1 cellular context compared by ENCODE assay signal in the genomic region with DNA sequence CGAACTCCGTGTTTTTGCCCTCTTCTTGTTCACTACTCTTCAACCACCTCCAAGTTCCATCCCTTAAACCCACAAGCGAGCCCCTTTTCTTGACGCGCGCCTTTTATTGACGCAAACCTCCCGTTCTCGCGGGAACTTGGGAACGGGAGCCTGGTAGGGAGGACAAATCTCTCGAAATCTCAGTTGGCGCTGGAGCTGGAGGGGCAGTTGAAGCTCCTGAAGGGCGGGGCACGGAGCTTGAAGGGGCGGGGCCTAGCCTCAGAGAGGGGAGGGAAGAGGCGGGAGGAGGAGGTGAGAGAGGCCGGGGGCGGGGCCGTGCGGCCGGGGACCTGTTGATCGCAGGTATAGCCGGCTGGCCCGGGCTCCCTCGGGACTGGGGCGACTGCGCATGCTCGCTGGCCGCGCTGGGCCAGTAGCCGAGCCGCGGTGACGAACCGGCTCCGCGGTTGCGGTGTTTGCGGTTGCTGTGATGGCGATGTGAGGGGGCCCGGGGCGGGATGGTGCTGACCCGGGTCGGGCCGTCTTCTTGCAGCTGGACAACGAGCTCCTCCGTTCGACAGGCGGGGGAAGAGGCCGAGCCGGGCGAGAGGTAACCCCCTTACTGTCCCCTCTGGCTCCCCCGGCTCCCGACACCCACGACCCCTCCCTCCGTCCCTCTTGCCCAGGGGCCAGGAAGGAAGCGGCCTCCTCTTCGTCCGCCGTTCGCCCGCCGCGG.
TF ChIP-seq lines count a peak whose summit lies in the region.

A gene (plus strand): TSS at position 395 of the 715 bp plus-strand sequence. CDS start 14,835 bp downstream, outside the sequence.

TF ChIP-seq in K562, 482 proteins besides CTCF, POLR2A, EP300 and RAD21 (continued from another document and continues in another):
- TF ChIP-seq, protein P1, sequence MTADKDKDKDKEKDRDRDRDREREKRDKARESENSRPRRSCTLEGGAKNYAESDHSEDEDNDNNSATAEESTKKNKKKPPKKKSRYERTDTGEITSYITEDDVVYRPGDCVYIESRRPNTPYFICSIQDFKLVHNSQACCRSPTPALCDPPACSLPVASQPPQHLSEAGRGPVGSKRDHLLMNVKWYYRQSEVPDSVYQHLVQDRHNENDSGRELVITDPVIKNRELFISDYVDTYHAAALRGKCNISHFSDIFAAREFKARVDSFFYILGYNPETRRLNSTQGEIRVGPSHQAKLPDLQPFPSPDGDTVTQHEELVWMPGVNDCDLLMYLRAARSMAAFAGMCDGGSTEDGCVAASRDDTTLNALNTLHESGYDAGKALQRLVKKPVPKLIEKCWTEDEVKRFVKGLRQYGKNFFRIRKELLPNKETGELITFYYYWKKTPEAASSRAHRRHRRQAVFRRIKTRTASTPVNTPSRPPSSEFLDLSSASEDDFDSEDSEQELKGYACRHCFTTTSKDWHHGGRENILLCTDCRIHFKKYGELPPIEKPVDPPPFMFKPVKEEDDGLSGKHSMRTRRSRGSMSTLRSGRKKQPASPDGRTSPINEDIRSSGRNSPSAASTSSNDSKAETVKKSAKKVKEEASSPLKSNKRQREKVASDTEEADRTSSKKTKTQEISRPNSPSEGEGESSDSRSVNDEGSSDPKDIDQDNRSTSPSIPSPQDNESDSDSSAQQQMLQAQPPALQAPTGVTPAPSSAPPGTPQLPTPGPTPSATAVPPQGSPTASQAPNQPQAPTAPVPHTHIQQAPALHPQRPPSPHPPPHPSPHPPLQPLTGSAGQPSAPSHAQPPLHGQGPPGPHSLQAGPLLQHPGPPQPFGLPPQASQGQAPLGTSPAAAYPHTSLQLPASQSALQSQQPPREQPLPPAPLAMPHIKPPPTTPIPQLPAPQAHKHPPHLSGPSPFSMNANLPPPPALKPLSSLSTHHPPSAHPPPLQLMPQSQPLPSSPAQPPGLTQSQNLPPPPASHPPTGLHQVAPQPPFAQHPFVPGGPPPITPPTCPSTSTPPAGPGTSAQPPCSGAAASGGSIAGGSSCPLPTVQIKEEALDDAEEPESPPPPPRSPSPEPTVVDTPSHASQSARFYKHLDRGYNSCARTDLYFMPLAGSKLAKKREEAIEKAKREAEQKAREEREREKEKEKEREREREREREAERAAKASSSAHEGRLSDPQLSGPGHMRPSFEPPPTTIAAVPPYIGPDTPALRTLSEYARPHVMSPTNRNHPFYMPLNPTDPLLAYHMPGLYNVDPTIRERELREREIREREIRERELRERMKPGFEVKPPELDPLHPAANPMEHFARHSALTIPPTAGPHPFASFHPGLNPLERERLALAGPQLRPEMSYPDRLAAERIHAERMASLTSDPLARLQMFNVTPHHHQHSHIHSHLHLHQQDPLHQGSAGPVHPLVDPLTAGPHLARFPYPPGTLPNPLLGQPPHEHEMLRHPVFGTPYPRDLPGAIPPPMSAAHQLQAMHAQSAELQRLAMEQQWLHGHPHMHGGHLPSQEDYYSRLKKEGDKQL (CRISPR knock-in tag; IDR thresholded peaks at IDR 0.05; ENCODE audit: borderline replicate concordance): 0 out of 2 replicates have a peak, but pooled peaks have one; percentile 76
- TF ChIP-seq MYNN (IDR thresholded peaks at IDR 0.05) (peak; percentile 27; the same call in 1 of the 2 replicates), MYNN (CRISPR knock-in tag; IDR thresholded peaks at IDR 0.05) (no peak), ZNF764 (CRISPR knock-in tag; IDR thresholded peaks at IDR 0.05; ENCODE audit: low read depth) (no peak), TAF1 (IDR thresholded peaks at IDR 0.05; ENCODE audit: control insufficient read depth, extremely low read depth, insufficient read depth, low read length, severe bottlenecking) (peak; percentile 69), TSC22D4 (tag; IDR thresholded peaks at IDR 0.05) (no peak), ZNF354B (CRISPR knock-in tag; IDR thresholded peaks at IDR 0.05) (no peak), ZFP1 (CRISPR knock-in tag; IDR thresholded peaks at IDR 0.05) (no peak), GTF2E2 (tag; IDR thresholded peaks at IDR 0.05) (peak; percentile 68; the same call in 1 of the 2 replicates), RBM39 (optimal IDR thresholded peaks at IDR 0.05; ENCODE audit: low read depth, low read length) (no peak), DPF2 (IDR thresholded peaks at IDR 0.05) (0 out of 2 replicates have a peak, but pooled peaks have one; percentile 4), TEAD2 (tag; IDR thresholded peaks at IDR 0.05) (no peak), SRSF7 (optimal IDR thresholded peaks at IDR 0.05; ENCODE audit: low read depth, low read length) (no peak), ESRRB (CRISPR knock-in tag; IDR thresholded peaks at IDR 0.05; ENCODE audit: borderline replicate concordance) (no peak), RB1 (IDR thresholded peaks at IDR 0.05; ENCODE audit: low read depth) (peak; percentile 10; the same call in 1 of the 2 replicates), NFATC3 (IDR thresholded peaks at IDR 0.05) (no peak), LEF1 (IDR thresholded peaks at IDR 0.05) (no peak; the same call in 1 of the 2 replicates), ZNF197 (CRISPR knock-in tag; IDR thresholded peaks at IDR 0.05; ENCODE audit: low read depth) (no peak), NCOR1 (IDR thresholded peaks at IDR 0.05) (no peak), HMGN3 (IDR thresholded peaks at IDR 0.05; ENCODE audit: borderline replicate concordance, extremely low read depth, insufficient read length, low read depth, low read length) (peak; percentile 74), FOSL1 (tag; conservative IDR thresholded peaks at IDR 0.05) (peak; percentile 48; the same call in 1 of the 2 replicates), RNF2 (IDR thresholded peaks at IDR 0.05) (0 out of 2 replicates have a peak, but pooled peaks have one; percentile 43), SIN3B (IDR thresholded peaks at IDR 0.05; ENCODE audit: low read depth) (peak; percentile 94), SMAD4 (CRISPR knock-in tag; conservative IDR thresholded peaks at IDR 0.05) (no peak), MAFG (tag; conservative IDR thresholded peaks at IDR 0.05) (no peak), ZNF507 (tag; conservative IDR thresholded peaks at IDR 0.05) (no peak), ZBTB1 (CRISPR knock-in tag; IDR thresholded peaks at IDR 0.05; ENCODE audit: borderline replicate concordance, low read depth) (peak; percentile 99), MTA2 (IDR thresholded peaks at IDR 0.05; ENCODE audit: low read depth) (no peak), MCM7 (IDR thresholded peaks at IDR 0.05) (no peak)
- TF ChIP-seq, protein P2, sequence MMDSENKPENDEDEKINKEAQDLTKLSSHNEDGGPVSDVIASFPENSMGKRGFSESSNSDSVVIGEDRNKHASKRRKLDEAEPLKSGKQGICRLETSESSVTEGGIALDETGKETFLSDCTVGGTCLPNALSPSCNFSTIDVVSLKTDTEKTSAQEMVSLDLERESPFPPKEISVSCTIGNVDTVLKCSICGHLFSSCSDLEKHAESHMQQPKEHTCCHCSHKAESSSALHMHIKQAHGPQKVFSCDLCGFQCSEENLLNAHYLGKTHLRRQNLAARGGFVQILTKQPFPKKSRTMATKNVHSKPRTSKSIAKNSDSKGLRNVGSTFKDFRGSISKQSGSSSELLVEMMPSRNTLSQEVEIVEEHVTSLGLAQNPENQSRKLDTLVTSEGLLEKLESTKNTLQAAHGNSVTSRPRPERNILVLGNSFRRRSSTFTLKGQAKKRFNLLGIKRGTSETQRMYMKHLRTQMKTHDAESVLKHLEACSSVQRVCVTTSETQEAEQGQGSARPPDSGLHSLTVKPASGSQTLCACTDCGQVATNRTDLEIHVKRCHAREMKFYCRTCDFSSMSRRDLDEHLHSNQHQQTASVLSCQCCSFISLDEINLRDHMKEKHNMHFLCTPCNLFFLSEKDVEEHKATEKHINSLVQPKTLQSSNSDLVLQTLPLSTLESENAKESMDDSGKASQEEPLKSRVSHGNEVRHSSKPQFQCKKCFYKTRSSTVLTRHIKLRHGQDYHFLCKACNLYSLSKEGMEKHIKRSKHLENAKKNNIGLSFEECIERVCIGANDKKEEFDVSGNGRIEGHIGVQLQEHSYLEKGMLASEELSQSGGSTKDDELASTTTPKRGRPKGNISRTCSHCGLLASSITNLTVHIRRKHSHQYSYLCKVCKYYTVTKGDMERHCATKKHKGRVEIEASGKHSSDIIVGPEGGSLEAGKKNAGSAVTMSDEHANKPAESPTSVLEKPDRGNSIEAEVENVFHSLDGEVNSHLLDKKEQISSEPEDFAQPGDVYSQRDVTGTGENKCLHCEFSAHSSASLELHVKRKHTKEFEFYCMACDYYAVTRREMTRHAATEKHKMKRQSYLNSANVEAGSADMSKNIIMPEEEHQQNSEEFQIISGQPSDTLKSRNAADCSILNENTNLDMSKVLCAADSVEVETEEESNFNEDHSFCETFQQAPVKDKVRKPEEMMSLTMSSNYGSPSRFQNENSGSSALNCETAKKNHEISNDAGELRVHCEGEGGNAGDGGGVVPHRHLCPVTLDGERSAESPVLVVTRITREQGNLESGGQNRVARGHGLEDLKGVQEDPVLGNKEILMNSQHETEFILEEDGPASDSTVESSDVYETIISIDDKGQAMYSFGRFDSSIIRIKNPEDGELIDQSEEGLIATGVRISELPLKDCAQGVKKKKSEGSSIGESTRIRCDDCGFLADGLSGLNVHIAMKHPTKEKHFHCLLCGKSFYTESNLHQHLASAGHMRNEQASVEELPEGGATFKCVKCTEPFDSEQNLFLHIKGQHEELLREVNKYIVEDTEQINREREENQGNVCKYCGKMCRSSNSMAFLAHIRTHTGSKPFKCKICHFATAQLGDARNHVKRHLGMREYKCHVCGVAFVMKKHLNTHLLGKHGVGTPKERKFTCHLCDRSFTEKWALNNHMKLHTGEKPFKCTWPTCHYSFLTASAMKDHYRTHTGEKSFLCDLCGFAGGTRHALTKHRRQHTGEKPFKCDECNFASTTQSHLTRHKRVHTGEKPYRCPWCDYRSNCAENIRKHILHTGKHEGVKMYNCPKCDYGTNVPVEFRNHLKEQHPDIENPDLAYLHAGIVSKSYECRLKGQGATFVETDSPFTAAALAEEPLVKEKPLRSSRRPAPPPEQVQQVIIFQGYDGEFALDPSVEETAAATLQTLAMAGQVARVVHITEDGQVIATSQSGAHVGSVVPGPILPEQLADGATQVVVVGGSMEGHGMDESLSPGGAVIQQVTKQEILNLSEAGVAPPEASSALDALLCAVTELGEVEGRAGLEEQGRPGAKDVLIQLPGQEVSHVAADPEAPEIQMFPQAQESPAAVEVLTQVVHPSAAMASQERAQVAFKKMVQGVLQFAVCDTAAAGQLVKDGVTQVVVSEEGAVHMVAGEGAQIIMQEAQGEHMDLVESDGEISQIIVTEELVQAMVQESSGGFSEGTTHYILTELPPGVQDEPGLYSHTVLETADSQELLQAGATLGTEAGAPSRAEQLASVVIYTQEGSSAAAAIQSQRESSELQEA (IDR thresholded peaks at IDR 0.05; ENCODE audit: low read depth): peak; percentile 76; the same call in 1 of the 2 replicates
- TF ChIP-seq, protein P3, sequence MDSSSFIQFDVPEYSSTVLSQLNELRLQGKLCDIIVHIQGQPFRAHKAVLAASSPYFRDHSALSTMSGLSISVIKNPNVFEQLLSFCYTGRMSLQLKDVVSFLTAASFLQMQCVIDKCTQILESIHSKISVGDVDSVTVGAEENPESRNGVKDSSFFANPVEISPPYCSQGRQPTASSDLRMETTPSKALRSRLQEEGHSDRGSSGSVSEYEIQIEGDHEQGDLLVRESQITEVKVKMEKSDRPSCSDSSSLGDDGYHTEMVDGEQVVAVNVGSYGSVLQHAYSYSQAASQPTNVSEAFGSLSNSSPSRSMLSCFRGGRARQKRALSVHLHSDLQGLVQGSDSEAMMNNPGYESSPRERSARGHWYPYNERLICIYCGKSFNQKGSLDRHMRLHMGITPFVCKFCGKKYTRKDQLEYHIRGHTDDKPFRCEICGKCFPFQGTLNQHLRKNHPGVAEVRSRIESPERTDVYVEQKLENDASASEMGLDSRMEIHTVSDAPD (CRISPR knock-in tag; IDR thresholded peaks at IDR 0.05): no peak
- TF ChIP-seq, protein P4, sequence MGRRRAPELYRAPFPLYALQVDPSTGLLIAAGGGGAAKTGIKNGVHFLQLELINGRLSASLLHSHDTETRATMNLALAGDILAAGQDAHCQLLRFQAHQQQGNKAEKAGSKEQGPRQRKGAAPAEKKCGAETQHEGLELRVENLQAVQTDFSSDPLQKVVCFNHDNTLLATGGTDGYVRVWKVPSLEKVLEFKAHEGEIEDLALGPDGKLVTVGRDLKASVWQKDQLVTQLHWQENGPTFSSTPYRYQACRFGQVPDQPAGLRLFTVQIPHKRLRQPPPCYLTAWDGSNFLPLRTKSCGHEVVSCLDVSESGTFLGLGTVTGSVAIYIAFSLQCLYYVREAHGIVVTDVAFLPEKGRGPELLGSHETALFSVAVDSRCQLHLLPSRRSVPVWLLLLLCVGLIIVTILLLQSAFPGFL (CRISPR knock-in tag; IDR thresholded peaks at IDR 0.05): no peak
- TF ChIP-seq, protein P5, sequence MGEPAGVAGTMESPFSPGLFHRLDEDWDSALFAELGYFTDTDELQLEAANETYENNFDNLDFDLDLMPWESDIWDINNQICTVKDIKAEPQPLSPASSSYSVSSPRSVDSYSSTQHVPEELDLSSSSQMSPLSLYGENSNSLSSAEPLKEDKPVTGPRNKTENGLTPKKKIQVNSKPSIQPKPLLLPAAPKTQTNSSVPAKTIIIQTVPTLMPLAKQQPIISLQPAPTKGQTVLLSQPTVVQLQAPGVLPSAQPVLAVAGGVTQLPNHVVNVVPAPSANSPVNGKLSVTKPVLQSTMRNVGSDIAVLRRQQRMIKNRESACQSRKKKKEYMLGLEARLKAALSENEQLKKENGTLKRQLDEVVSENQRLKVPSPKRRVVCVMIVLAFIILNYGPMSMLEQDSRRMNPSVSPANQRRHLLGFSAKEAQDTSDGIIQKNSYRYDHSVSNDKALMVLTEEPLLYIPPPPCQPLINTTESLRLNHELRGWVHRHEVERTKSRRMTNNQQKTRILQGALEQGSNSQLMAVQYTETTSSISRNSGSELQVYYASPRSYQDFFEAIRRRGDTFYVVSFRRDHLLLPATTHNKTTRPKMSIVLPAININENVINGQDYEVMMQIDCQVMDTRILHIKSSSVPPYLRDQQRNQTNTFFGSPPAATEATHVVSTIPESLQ (CRISPR knock-in tag; IDR thresholded peaks at IDR 0.05): 0 out of 2 replicates have a peak, but pooled peaks have one; percentile 5
- TF ChIP-seq, protein P6, sequence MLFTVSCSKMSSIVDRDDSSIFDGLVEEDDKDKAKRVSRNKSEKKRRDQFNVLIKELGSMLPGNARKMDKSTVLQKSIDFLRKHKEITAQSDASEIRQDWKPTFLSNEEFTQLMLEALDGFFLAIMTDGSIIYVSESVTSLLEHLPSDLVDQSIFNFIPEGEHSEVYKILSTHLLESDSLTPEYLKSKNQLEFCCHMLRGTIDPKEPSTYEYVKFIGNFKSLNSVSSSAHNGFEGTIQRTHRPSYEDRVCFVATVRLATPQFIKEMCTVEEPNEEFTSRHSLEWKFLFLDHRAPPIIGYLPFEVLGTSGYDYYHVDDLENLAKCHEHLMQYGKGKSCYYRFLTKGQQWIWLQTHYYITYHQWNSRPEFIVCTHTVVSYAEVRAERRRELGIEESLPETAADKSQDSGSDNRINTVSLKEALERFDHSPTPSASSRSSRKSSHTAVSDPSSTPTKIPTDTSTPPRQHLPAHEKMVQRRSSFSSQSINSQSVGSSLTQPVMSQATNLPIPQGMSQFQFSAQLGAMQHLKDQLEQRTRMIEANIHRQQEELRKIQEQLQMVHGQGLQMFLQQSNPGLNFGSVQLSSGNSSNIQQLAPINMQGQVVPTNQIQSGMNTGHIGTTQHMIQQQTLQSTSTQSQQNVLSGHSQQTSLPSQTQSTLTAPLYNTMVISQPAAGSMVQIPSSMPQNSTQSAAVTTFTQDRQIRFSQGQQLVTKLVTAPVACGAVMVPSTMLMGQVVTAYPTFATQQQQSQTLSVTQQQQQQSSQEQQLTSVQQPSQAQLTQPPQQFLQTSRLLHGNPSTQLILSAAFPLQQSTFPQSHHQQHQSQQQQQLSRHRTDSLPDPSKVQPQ (CRISPR knock-in tag; IDR thresholded peaks at IDR 0.05; ENCODE audit: borderline replicate concordance): no peak
- TF ChIP-seq, protein P7, sequence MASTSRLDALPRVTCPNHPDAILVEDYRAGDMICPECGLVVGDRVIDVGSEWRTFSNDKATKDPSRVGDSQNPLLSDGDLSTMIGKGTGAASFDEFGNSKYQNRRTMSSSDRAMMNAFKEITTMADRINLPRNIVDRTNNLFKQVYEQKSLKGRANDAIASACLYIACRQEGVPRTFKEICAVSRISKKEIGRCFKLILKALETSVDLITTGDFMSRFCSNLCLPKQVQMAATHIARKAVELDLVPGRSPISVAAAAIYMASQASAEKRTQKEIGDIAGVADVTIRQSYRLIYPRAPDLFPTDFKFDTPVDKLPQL (IDR thresholded peaks at IDR 0.05; ENCODE audit: extremely low read depth, insufficient read length): peak; percentile 87
